Comparison of ENCODE assay signal across 2 cellular contexts in genomic region chr10:95220539-95220938, GRCh38.
TF ChIP-seq lines count a peak whose summit lies in the region.

No MANE protein-coding gene starts in this region.

TF ChIP-seq in GM23338, 12 proteins besides CTCF, POLR2A, EP300 and RAD21:
- TF ChIP-seq ZNF462 (CRISPR knock-in tag; IDR thresholded peaks at IDR 0.05) (no peak), ZNF114 (CRISPR knock-in tag; IDR thresholded peaks at IDR 0.05) (no peak)

TF ChIP-seq in WTC11, 78 proteins besides CTCF, POLR2A, EP300 and RAD21:
- TF ChIP-seq, protein P1, sequence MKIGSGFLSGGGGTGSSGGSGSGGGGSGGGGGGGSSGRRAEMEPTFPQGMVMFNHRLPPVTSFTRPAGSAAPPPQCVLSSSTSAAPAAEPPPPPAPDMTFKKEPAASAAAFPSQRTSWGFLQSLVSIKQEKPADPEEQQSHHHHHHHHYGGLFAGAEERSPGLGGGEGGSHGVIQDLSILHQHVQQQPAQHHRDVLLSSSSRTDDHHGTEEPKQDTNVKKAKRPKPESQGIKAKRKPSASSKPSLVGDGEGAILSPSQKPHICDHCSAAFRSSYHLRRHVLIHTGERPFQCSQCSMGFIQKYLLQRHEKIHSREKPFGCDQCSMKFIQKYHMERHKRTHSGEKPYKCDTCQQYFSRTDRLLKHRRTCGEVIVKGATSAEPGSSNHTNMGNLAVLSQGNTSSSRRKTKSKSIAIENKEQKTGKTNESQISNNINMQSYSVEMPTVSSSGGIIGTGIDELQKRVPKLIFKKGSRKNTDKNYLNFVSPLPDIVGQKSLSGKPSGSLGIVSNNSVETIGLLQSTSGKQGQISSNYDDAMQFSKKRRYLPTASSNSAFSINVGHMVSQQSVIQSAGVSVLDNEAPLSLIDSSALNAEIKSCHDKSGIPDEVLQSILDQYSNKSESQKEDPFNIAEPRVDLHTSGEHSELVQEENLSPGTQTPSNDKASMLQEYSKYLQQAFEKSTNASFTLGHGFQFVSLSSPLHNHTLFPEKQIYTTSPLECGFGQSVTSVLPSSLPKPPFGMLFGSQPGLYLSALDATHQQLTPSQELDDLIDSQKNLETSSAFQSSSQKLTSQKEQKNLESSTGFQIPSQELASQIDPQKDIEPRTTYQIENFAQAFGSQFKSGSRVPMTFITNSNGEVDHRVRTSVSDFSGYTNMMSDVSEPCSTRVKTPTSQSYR (CRISPR knock-in tag; IDR thresholded peaks at IDR 0.05) = no peak
- TF ChIP-seq ZNF219 (CRISPR knock-in tag; IDR thresholded peaks at IDR 0.05; ENCODE audit: borderline replicate concordance) (no peak), NFYB (CRISPR knock-in tag; conservative IDR thresholded peaks at IDR 0.05; ENCODE audit: low read depth) (no peak), FOXP4 (CRISPR knock-in tag; IDR thresholded peaks at IDR 0.05) (no peak)
- TF ChIP-seq, protein P2, sequence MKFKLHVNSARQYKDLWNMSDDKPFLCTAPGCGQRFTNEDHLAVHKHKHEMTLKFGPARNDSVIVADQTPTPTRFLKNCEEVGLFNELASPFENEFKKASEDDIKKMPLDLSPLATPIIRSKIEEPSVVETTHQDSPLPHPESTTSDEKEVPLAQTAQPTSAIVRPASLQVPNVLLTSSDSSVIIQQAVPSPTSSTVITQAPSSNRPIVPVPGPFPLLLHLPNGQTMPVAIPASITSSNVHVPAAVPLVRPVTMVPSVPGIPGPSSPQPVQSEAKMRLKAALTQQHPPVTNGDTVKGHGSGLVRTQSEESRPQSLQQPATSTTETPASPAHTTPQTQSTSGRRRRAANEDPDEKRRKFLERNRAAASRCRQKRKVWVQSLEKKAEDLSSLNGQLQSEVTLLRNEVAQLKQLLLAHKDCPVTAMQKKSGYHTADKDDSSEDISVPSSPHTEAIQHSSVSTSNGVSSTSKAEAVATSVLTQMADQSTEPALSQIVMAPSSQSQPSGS (CRISPR knock-in tag; IDR thresholded peaks at IDR 0.05; ENCODE audit: borderline replicate concordance, low read depth) = no peak
